In the genomic region with DNA sequence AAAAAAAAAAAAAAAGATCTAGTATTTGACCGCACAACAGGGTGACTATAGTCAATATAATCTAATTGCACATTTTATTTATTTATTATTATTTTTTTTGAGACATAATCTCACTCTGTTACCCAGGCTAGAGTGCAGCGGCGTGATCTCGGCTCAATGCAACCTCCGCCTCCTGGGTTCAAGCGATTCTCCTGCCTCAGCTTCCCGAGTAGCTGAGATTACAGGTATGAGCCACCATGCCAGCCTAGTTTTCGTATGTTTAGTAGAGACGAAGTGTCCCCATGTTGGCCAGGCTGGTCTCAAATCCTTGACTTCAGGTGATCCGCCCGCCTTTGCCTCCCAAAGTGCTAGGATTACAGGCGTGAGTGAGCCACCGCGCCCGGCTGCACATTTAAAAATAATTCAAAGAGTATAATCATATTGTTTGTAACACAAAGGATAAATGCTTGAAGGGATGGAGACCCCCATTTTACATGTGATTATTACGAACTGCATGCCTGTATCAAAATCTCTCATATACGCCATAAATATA, we compare ENCODE assay signal across 9 cellular contexts. TPM values are rescaled to one million over a fixed set of nuclear protein-coding genes. Genes with fewer than 3 reads are reported as not detected.
A peak's percentile ranks its signal among the peaks of the same experiment; 100 is the strongest.
DNase-seq lines count a peak whose midpoint lies in the region; ATAC-seq and TF ChIP-seq lines count a peak whose summit lies in the region.
"Had no signal": no experiment of that assay in that cellular context is flagged by ENCODE, and none has a peak within 500 bp of the region (broad histone marks: within the 10 kb centered on the region; RNA-seq: fewer than 3 reads in every experiment).

No MANE protein-coding gene starts in this region.

- intact Hi-C loops in activated CD8-positive, alpha-beta T cell treated with anti-CD3 and anti-CD28 coated beads for 36 hours (cut with micrococcal nuclease), result no loop called here

- peaks cover 16% of the 10 kb centered on the region for H3K4me1 Mint-ChIP-seq in activated CD8-positive, alpha-beta T cell treated with anti-CD3 and anti-CD28 coated beads for 36 hours (ENCODE audit: low read depth)
- peaks cover 21% of the 10 kb centered on the region for H3K4me1 Mint-ChIP-seq in stimulated activated naive CD8-positive, alpha-beta T cell treated with anti-CD3 and anti-CD28 coated beads, Interleukin-15, amount 100 ng/mL, for 72 hours

- H3K27me3 Mint-ChIP-seq in activated CD8-positive, alpha-beta T cell treated with anti-CD3 and anti-CD28 coated beads for 36 hours, result no peaks in the 10 kb centered on the region
- no peaks in the 10 kb centered on the region for H3K27me3 Mint-ChIP-seq in stimulated activated naive CD8-positive, alpha-beta T cell treated with anti-CD3 and anti-CD28 coated beads, Interleukin-15, amount 100 ng/mL, for 72 hours

- peak overlapping the region; percentile 23 for H3K27ac ChIP-seq in iPS-20b (ENCODE audit: low read length)

- POLR2A ChIA-PET in activated CD8-positive, alpha-beta T cell treated with anti-CD3 and anti-CD28 coated beads for 36 hours (lab: Charles Lee), result interaction anchor here (0.8 to 1.9 kb wide), 3 partner anchors 14 to 36 kb away, joined by 3 to 10 read pairs (median 7); partner anchors contain the start of gene ZNF500

- H3K9me3 Mint-ChIP-seq in activated CD8-positive, alpha-beta T cell treated with anti-CD3 and anti-CD28 coated beads for 36 hours, result no peaks in the 10 kb centered on the region
- no peaks in the 10 kb centered on the region for H3K9me3 Mint-ChIP-seq in stimulated activated naive CD8-positive, alpha-beta T cell treated with anti-CD3 and anti-CD28 coated beads, Interleukin-15, amount 100 ng/mL, for 72 hours

- CTCF ChIA-PET in activated CD8-positive, alpha-beta T cell treated with anti-CD3 and anti-CD28 coated beads for 36 hours (lab: Charles Lee), result interaction anchor here (1.0 to 2.1 kb wide), 2 partner anchors 39 to 108 kb away, joined by 3 to 12 read pairs; partner anchors contain the start of gene MGRN1

- peaks cover 26% of the 10 kb centered on the region for H3K36me3 ChIP-seq in iPS-20b (ENCODE audit: insufficient read depth, low read depth, low read length)

- no peaks in the 10 kb centered on the region; the same call in 1 of the 2 replicates for H3K27me3 ChIP-seq in iPS-20b (ENCODE audit: insufficient read depth, low read length)

- no peak for ATAC-seq in activated CD8-positive, alpha-beta T cell treated with anti-CD3 and anti-CD28 coated beads for 36 hours
- ATAC-seq in stimulated activated naive CD8-positive, alpha-beta T cell treated with anti-CD3 and anti-CD28 coated beads, Interleukin-15, amount 100 ng/mL, for 72 hours, result no peak
- ATAC-seq in GM18519 (IDR thresholded peaks at IDR 0.05; ENCODE audit: low FRiP score, unreplicated experiment), result no peak
- ATAC-seq in HG02970 (IDR thresholded peaks at IDR 0.05; ENCODE audit: low FRiP score, unreplicated experiment), result no peak
- no peak for ATAC-seq in HG02973 (IDR thresholded peaks at IDR 0.05; ENCODE audit: unreplicated experiment)

- peak overlapping the region; percentile 91 for H3K9ac ChIP-seq in iPS-20b (ENCODE audit: low read depth, low read length)

- H3K4me3 ChIP-seq in iPS-20b (ENCODE audit: low read length), result peak overlapping the region; percentile 97

- H3K4me3 Mint-ChIP-seq in activated CD8-positive, alpha-beta T cell treated with anti-CD3 and anti-CD28 coated beads for 36 hours, result peak overlapping the region; percentile 88
- H3K4me3 Mint-ChIP-seq in stimulated activated naive CD8-positive, alpha-beta T cell treated with anti-CD3 and anti-CD28 coated beads, Interleukin-15, amount 100 ng/mL, for 72 hours, result peak overlapping the region; percentile 83 to 95

- H3K9me3 ChIP-seq in iPS-20b (ENCODE audit: insufficient read depth, low read depth, low read length), result no peaks in the 10 kb centered on the region

- peak overlapping the region; percentile 25 for H3K27ac Mint-ChIP-seq in activated CD8-positive, alpha-beta T cell treated with anti-CD3 and anti-CD28 coated beads for 36 hours
- peak overlapping the region; percentile 74 to 97 for H3K27ac Mint-ChIP-seq in stimulated activated naive CD8-positive, alpha-beta T cell treated with anti-CD3 and anti-CD28 coated beads, Interleukin-15, amount 100 ng/mL, for 72 hours

- DNase-seq in NCI-H748 (lab: John Stamatoyannopoulos, UW; ENCODE audit: unreplicated experiment) (peak; percentile 13), NCI-H748 treated with DMSO at 0.1 percent for 48 hours (lab: John Stamatoyannopoulos, UW) (no peak)
- no peak for DNase-seq in activated CD8-positive, alpha-beta T cell treated with anti-CD3 and anti-CD28 coated beads for 36 hours
- DNase-seq in stimulated activated naive CD8-positive, alpha-beta T cell treated with anti-CD3 and anti-CD28 coated beads, Interleukin-15, amount 100 ng/mL, for 72 hours, result no peak

- no peak for TF ChIP-seq CTCF in activated CD8-positive, alpha-beta T cell treated with anti-CD3 and anti-CD28 coated beads for 36 hours (IDR thresholded peaks at IDR 0.05)

- peaks cover 9% of the 10 kb centered on the region for H3K36me3 Mint-ChIP-seq in activated CD8-positive, alpha-beta T cell treated with anti-CD3 and anti-CD28 coated beads for 36 hours (ENCODE audit: low read depth)

- H3K4me1 ChIP-seq in iPS-20b (ENCODE audit: insufficient read depth, low read length), result no peaks in the 10 kb centered on the region

RNA-seq across cellular contexts. Expression of gene ANKS3, which starts 0.8 kb away (rescaled TPM):
- total RNA-seq in activated CD8-positive, alpha-beta T cell treated with anti-CD3 and anti-CD28 coated beads for 36 hours, result 10 to 100 TPM; 13.0 to 13.8 TPM

RNA-seq across cellular contexts. Expression of gene DNAAF8, which starts 1.1 kb away (rescaled TPM):
- under 1 TPM; 0.18 to 0.38 TPM for total RNA-seq in activated CD8-positive, alpha-beta T cell treated with anti-CD3 and anti-CD28 coated beads for 36 hours

RNA-seq across cellular contexts. Expression of gene ZNF500, which starts 33.7 kb away (rescaled TPM):
- total RNA-seq in activated CD8-positive, alpha-beta T cell treated with anti-CD3 and anti-CD28 coated beads for 36 hours, result 10 to 100 TPM; 10.9 to 12.8 TPM

RNA-seq across cellular contexts. Expression of gene NUDT16L1, which starts 39.9 kb away (rescaled TPM):
- total RNA-seq in activated CD8-positive, alpha-beta T cell treated with anti-CD3 and anti-CD28 coated beads for 36 hours, result 10 to 100 TPM; 22.3 to 25.6 TPM

RNA-seq across cellular contexts. Expression of gene SEPTIN12, which starts 54.9 kb away (rescaled TPM):
- total RNA-seq in activated CD8-positive, alpha-beta T cell treated with anti-CD3 and anti-CD28 coated beads for 36 hours, result not detected
- total RNA-seq: dermis microvascular lymphatic vessel endothelial cell had no signal
